Comparison of ENCODE assay signal across 13 cellular contexts in genomic region chr3:52202384-52203077, GRCh38. TPM values are rescaled to one million over a fixed set of nuclear protein-coding genes. Genes with fewer than 3 reads are reported as not detected.
DNase-seq lines count a peak whose midpoint lies in the region; ATAC-seq, FAIRE-seq and TF ChIP-seq lines count a peak whose summit lies in the region.
"Had no signal": no experiment of that assay in that cellular context is flagged by ENCODE, and none has a peak within 500 bp of the region (broad histone marks: within the 10 kb centered on the region; RNA-seq: fewer than 3 reads in every experiment).

No MANE protein-coding gene starts in this region.

- DNase-seq in GM12891 (ENCODE audit: insufficient read length, low spot score) (no peak), Karpas-422 (peak; percentile 64), neuronal stem cell (ENCODE audit: low spot score) (no peak), NCI-H187 treated with DMSO at 0.1 percent for 48 hours (lab: John Stamatoyannopoulos, UW) (no peak), UCSD-AML1 (lab: John Stamatoyannopoulos, UW; ENCODE audit: unreplicated experiment) (no peak)
- DNase-seq in activated naive CD8-positive, alpha-beta T cell treated with anti-CD3 and anti-CD28 coated beads for 36 hours = no peak
- DNase-seq in activated naive CD4-positive, alpha-beta T cell treated with anti-CD3 and anti-CD28 coated beads for 36 hours = no peak
- DNase-seq: NCI-H1417 treated with DMSO at 0.1 percent for 48 hours; nucleus accumbens; stimulated activated CD4-positive, alpha-beta T cell treated with anti-CD3 and anti-CD28 coated beads, Interleukin-15, amount 100 ng/mL, for 24 hours had no signal

- no CpG with 5 or more reads among the region's 4 CpGs for WGBS in neuronal stem cell (ENCODE audit: extremely low coverage in 2 of 2, insufficient read length in 2 of 2, insufficient replicate concordance in 1 of 2), 2 donors

- intact Hi-C loops in activated naive CD4-positive, alpha-beta T cell treated with anti-CD3 and anti-CD28 coated beads for 36 hours (cut with micrococcal nuclease) = no loop called here

- H2BK5ac ChIP-seq in neuronal stem cell (ENCODE audit: low read length) = no peak overlapping the region

- no peak overlapping the region for H4K8ac ChIP-seq in neuronal stem cell (ENCODE audit: low read depth, low read length)

- peaks cover 61% of the 10 kb centered on the region for H3K4me1 Mint-ChIP-seq in activated naive CD8-positive, alpha-beta T cell treated with anti-CD3 and anti-CD28 coated beads for 36 hours
- H3K4me1 Mint-ChIP-seq in activated naive CD4-positive, alpha-beta T cell treated with anti-CD3 and anti-CD28 coated beads for 36 hours (ENCODE audit: low read depth) = peaks cover 41% of the 10 kb centered on the region

- H3K4me1 ChIP-seq in Karpas-422 (ENCODE audit: low read length) (peaks cover 46% of the 10 kb centered on the region), neuronal stem cell (ENCODE audit: control insufficient read depth in 2 of 2, insufficient read depth in 1 of 2, low read depth in 1 of 2, low read length in 2 of 2) (peaks cover 4 to 6% of the 10 kb centered on the region in 2 donors)

- peaks cover 8% of the 10 kb centered on the region for H3K79me1 ChIP-seq in neuronal stem cell (ENCODE audit: low read depth, low read length)

- peaks cover 59% of the 10 kb centered on the region for H3K36me3 Mint-ChIP-seq in activated naive CD8-positive, alpha-beta T cell treated with anti-CD3 and anti-CD28 coated beads for 36 hours
- H3K36me3 Mint-ChIP-seq in activated naive CD4-positive, alpha-beta T cell treated with anti-CD3 and anti-CD28 coated beads for 36 hours (ENCODE audit: low read depth) = peaks cover 58% of the 10 kb centered on the region

- no peak overlapping the region for H2AFZ ChIP-seq in Karpas-422 (ENCODE audit: low read length)
- H2AFZ ChIP-seq in neuronal stem cell (ENCODE audit: low read length) = no peak overlapping the region

- H3K27ac Mint-ChIP-seq in activated naive CD8-positive, alpha-beta T cell treated with anti-CD3 and anti-CD28 coated beads for 36 hours = peak overlapping the region; percentile 73
- no peak overlapping the region for H3K27ac Mint-ChIP-seq in activated naive CD4-positive, alpha-beta T cell treated with anti-CD3 and anti-CD28 coated beads for 36 hours

- H3K9ac ChIP-seq in Karpas-422 (ENCODE audit: low read length) = peak overlapping the region; percentile 54; the same call in 1 of the 2 replicates
- peak overlapping the region; percentile 73 for H3K9ac ChIP-seq in neuronal stem cell (ENCODE audit: low read depth, low read length, poor library complexity)

- H3K27me3 ChIP-seq in Karpas-422 (ENCODE audit: low read length) (no peaks in the 10 kb centered on the region), neuronal stem cell (ENCODE audit: control insufficient read depth in 3 of 3, insufficient read depth in 3 of 3, low read depth in 1 of 3, low read length in 3 of 3) (no peaks in the 10 kb centered on the region)

- H3K14ac ChIP-seq in neuronal stem cell (ENCODE audit: low read length) = no peak overlapping the region

- no peak overlapping the region for H3K4me3 Mint-ChIP-seq in activated naive CD8-positive, alpha-beta T cell treated with anti-CD3 and anti-CD28 coated beads for 36 hours
- H3K4me3 Mint-ChIP-seq in activated naive CD4-positive, alpha-beta T cell treated with anti-CD3 and anti-CD28 coated beads for 36 hours = no peak overlapping the region

- TF ChIP-seq POLR2A in GM12891 (IDR thresholded peaks at IDR 0.05; ENCODE audit: low read depth, low read length) = no peak

- no peak for ATAC-seq in HG03460 (IDR thresholded peaks at IDR 0.05; ENCODE audit: unreplicated experiment)
- ATAC-seq: esophagus mucosa had no signal

- H3K4me3 ChIP-seq in Karpas-422 (ENCODE audit: low read length) (peak overlapping the region; percentile 10; the same call in 1 of the 2 replicates), neuronal stem cell (ENCODE audit: low read length in 2 of 2) (no peak overlapping the region)

- H2BK12ac ChIP-seq in neuronal stem cell (ENCODE audit: low read length) = no peak overlapping the region

- H3K4me2 ChIP-seq in Karpas-422 (ENCODE audit: low read depth, low read length, poor library complexity, severe bottlenecking) = peak overlapping the region; percentile 48
- no peak overlapping the region for H3K4me2 ChIP-seq in neuronal stem cell (ENCODE audit: insufficient read depth, low read length, poor library complexity, severe bottlenecking)

- H3K9me3 ChIP-seq in Karpas-422 (ENCODE audit: low read length) (no peaks in the 10 kb centered on the region), neuronal stem cell (replicated peaks in 1 of 2; ENCODE audit: control insufficient read depth in 2 of 2, insufficient read depth in 1 of 2, low read depth in 1 of 2, low read length in 2 of 2) (no peaks in the 10 kb centered on the region)

- H4K91ac ChIP-seq in neuronal stem cell (ENCODE audit: low read depth, low read length, poor library complexity) = no peak overlapping the region

- no peaks in the 10 kb centered on the region for H3K9me3 Mint-ChIP-seq in activated naive CD8-positive, alpha-beta T cell treated with anti-CD3 and anti-CD28 coated beads for 36 hours
- no peaks in the 10 kb centered on the region for H3K9me3 Mint-ChIP-seq in activated naive CD4-positive, alpha-beta T cell treated with anti-CD3 and anti-CD28 coated beads for 36 hours

- H2BK15ac ChIP-seq in neuronal stem cell (ENCODE audit: low read length) = no peak overlapping the region

- no peak overlapping the region for H2AK5ac ChIP-seq in neuronal stem cell (ENCODE audit: low read depth, low read length)

- no peak overlapping the region for H3K4ac ChIP-seq in neuronal stem cell (ENCODE audit: low read length)

- H3K27ac ChIP-seq in Karpas-422 (ENCODE audit: low read length) (peak overlapping the region; percentile 75), neuronal stem cell (replicated peaks; ENCODE audit: low read length) (no peak overlapping the region)

- peak; percentile 82 for FAIRE-seq in GM12891 (lab: Jason Lieb, UNC)
- FAIRE-seq: bronchial epithelial cell had no signal

- H2BK120ac ChIP-seq in neuronal stem cell (ENCODE audit: low read depth, low read length) = no peak overlapping the region

- no peaks in the 10 kb centered on the region; the same call in 1 of the 2 replicates for H4K20me1 ChIP-seq in Karpas-422 (ENCODE audit: insufficient read depth, low read depth, low read length)

- peaks cover 4% of the 10 kb centered on the region for H3K27me3 Mint-ChIP-seq in activated naive CD8-positive, alpha-beta T cell treated with anti-CD3 and anti-CD28 coated beads for 36 hours
- no peaks in the 10 kb centered on the region for H3K27me3 Mint-ChIP-seq in activated naive CD4-positive, alpha-beta T cell treated with anti-CD3 and anti-CD28 coated beads for 36 hours (ENCODE audit: low read depth)

- H3K23ac ChIP-seq in neuronal stem cell (ENCODE audit: low read depth, low read length, poor library complexity) = no peak overlapping the region

- peaks cover 52% of the 10 kb centered on the region for H3K36me3 ChIP-seq in Karpas-422 (ENCODE audit: insufficient read depth, low read length)
- H3K36me3 ChIP-seq in neuronal stem cell (replicated peaks in 1 of 2; ENCODE audit: control insufficient read depth in 2 of 2, insufficient read depth in 2 of 2, low read length in 2 of 2) = peaks cover 41 to 84% of the 10 kb centered on the region in 2 donors

- H3K18ac ChIP-seq in neuronal stem cell (ENCODE audit: low read length) = no peak overlapping the region

- H3K9me2 ChIP-seq in Karpas-422 (replicated peaks; ENCODE audit: insufficient read depth, low read length) = no peaks in the 10 kb centered on the region

- peaks cover 21% of the 10 kb centered on the region for H3K79me2 ChIP-seq in Karpas-422 (ENCODE audit: low read length)

- CTCF ChIA-PET in activated naive CD4-positive, alpha-beta T cell treated with anti-CD3 and anti-CD28 coated beads for 36 hours (lab: Charles Lee) = interaction anchor here (0.6 to 2.6 kb wide), 6 partner anchors 17 to 137 kb away, joined by 3 to 11 read pairs (median 4); no protein-coding TSS in a partner anchor

RNA-seq across cellular contexts. Expression of gene ALAS1, which starts 4.6 kb away (rescaled TPM):
- polyA plus RNA-seq in GM12891 (2012; ENCODE audit: low read depth, missing spikeins) = 61.9 TPM
- 24.8 and 41.6 TPM in 2 replicates for total RNA-seq in Karpas-422 (2014; rRNA removed; shearing (Covaris generic); ENCODE audit: low replicate concordance)
- total RNA-seq in activated naive CD8-positive, alpha-beta T cell treated with anti-CD3 and anti-CD28 coated beads for 36 hours = 10 to 100 TPM; 59.4 to 63.0 TPM
- 37.3 TPM for polyA plus RNA-seq in neuronal stem cell (2013, experiment 1 of 2)
- 36.5 TPM for polyA plus RNA-seq in neuronal stem cell (2013, experiment 2 of 2)
- total RNA-seq in activated naive CD4-positive, alpha-beta T cell treated with anti-CD3 and anti-CD28 coated beads for 36 hours = 10 to 100 TPM; 35.7 to 37.8 TPM

RNA-seq across cellular contexts. Expression of gene TLR9, which starts 22.9 kb away (rescaled TPM):
- 1.8 TPM for polyA plus RNA-seq in GM12891 (2012; ENCODE audit: low read depth, missing spikeins)
- 7.4 and 26.5 TPM in 2 replicates for total RNA-seq in Karpas-422 (2014; rRNA removed; shearing (Covaris generic); ENCODE audit: low replicate concordance)
- total RNA-seq in activated naive CD8-positive, alpha-beta T cell treated with anti-CD3 and anti-CD28 coated beads for 36 hours = 1 to 10 TPM in 1 of 2 experiments, under 1 TPM in 1; 0.85 to 1.4 TPM
- 0.04 TPM for polyA plus RNA-seq in neuronal stem cell (2013, experiment 1 of 2)
- polyA plus RNA-seq in neuronal stem cell (2013, experiment 2 of 2) = 0.10 TPM
- total RNA-seq in activated naive CD4-positive, alpha-beta T cell treated with anti-CD3 and anti-CD28 coated beads for 36 hours = under 1 TPM; 0.62 to 0.89 TPM
- total RNA-seq: bronchial epithelial cell had no signal

RNA-seq across cellular contexts. Expression of gene TWF2, which starts 36.4 kb away (rescaled TPM):
- polyA plus RNA-seq in GM12891 (2012; ENCODE audit: low read depth, missing spikeins) = 45.3 TPM
- total RNA-seq in Karpas-422 (2014; rRNA removed; shearing (Covaris generic); ENCODE audit: low replicate concordance) = 42.0 and 76.3 TPM in 2 replicates
- total RNA-seq in activated naive CD8-positive, alpha-beta T cell treated with anti-CD3 and anti-CD28 coated beads for 36 hours = 100 to 1,000 TPM; 127 to 134 TPM
- polyA plus RNA-seq in neuronal stem cell (2013, experiment 1 of 2) = 21.7 TPM
- polyA plus RNA-seq in neuronal stem cell (2013, experiment 2 of 2) = 20.9 TPM
- 10 to 100 TPM; 89.1 to 91.3 TPM for total RNA-seq in activated naive CD4-positive, alpha-beta T cell treated with anti-CD3 and anti-CD28 coated beads for 36 hours

RNA-seq across cellular contexts. Expression of gene PPM1M, which starts 43.0 kb away (rescaled TPM):
- polyA plus RNA-seq in GM12891 (2012; ENCODE audit: low read depth, missing spikeins) = 19.3 TPM
- 25.5 and 35.4 TPM in 2 replicates for total RNA-seq in Karpas-422 (2014; rRNA removed; shearing (Covaris generic); ENCODE audit: low replicate concordance)
- total RNA-seq in activated naive CD8-positive, alpha-beta T cell treated with anti-CD3 and anti-CD28 coated beads for 36 hours = 10 to 100 TPM; 69.7 to 74.9 TPM
- 3.5 TPM for polyA plus RNA-seq in neuronal stem cell (2013, experiment 1 of 2)
- 3.7 TPM for polyA plus RNA-seq in neuronal stem cell (2013, experiment 2 of 2)
- total RNA-seq in activated naive CD4-positive, alpha-beta T cell treated with anti-CD3 and anti-CD28 coated beads for 36 hours = 100 to 1,000 TPM; 107 to 108 TPM

RNA-seq across cellular contexts. Expression of gene POC1A, which starts 48.3 kb away (rescaled TPM):
- polyA plus RNA-seq in GM12891 (2012; ENCODE audit: low read depth, missing spikeins) = 10.3 TPM
- total RNA-seq in Karpas-422 (2014; rRNA removed; shearing (Covaris generic); ENCODE audit: low replicate concordance) = 12.7 and 18.6 TPM in 2 replicates
- total RNA-seq in activated naive CD8-positive, alpha-beta T cell treated with anti-CD3 and anti-CD28 coated beads for 36 hours = 10 to 100 TPM; 23.8 to 24.8 TPM
- polyA plus RNA-seq in neuronal stem cell (2013, experiment 1 of 2) = 18.0 TPM
- polyA plus RNA-seq in neuronal stem cell (2013, experiment 2 of 2) = 17.8 TPM
- 10 to 100 TPM; 32.3 to 32.7 TPM for total RNA-seq in activated naive CD4-positive, alpha-beta T cell treated with anti-CD3 and anti-CD28 coated beads for 36 hours
